Comparison of ENCODE assay signal across 21 cellular contexts in the genomic region with DNA sequence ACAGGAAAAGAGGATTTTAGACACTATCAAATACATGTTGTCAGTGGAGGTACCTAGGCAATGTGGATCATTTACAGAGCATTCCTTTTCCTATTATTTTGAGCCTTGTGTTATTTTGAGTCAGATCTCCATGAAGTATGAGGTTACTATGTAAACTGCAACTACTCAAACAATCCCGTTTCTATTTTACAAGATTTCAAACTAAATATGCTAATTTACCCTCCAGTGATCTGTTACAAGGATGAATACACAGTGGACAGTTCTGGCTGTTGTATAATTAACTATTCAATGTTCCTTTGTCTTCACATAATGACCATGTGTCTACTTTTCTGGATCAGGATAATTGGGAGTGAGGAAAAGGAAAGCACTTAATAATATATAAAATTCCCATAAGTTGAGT. TPM values are rescaled to one million over a fixed set of nuclear protein-coding genes. Genes with fewer than 3 reads are reported as not detected.
"Had no signal": no experiment of that assay in that cellular context is flagged by ENCODE, and none has a peak within 500 bp of the region (broad histone marks: within the 10 kb centered on the region; RNA-seq: fewer than 3 reads in every experiment).

No MANE protein-coding gene starts in this region.

- H3K27me3 ChIP-seq: ovary had no signal

- H3K27ac ChIP-seq: body of pancreas, gastrocnemius medialis, heart right ventricle, ovary, sigmoid colon, stomach, thoracic aorta, upper lobe of left lung had no signal

- H3K4me3 ChIP-seq: body of pancreas, gastrocnemius medialis, heart right ventricle, ovary, sigmoid colon, stomach, thoracic aorta, upper lobe of left lung had no signal

- ATAC-seq: activated CD8-positive, alpha-beta memory T cell treated with anti-CD3 and anti-CD28 coated beads, Interleukin-2, amount 10 ng/mL, durations not matched to agents 7 days and 5 days; body of pancreas; gastrocnemius medialis; heart right ventricle; naive thymus-derived CD8-positive, alpha-beta T cell; stimulated activated effector memory CD8-positive, alpha-beta T cell treated with anti-CD3 and anti-CD28 coated beads, Interleukin-12 subunit alpha, Interleukin-12 subunit beta, amount 100 ng/mL, for 72 hours had no signal

- DNase-seq: activated CD4-positive, alpha-beta memory T cell treated with anti-CD3 and anti-CD28 coated beads, Interleukin-2, amount 10 ng/mL, durations not matched to agents 7 days and 5 days; activated CD4-positive, alpha-beta T cell treated with anti-CD3 and anti-CD28 coated beads for 48 hours; activated CD4-positive, CD25-positive, alpha-beta regulatory T cell; activated CD8-positive, alpha-beta memory T cell treated with anti-CD3 and anti-CD28 coated beads, Interleukin-2, amount 10 ng/mL, durations not matched to agents 7 days and 5 days; activated naive CD4-positive, alpha-beta T cell; activated naive CD8-positive, alpha-beta T cell treated with anti-CD3 and anti-CD28 coated beads, Interleukin-2, amount 10 ng/mL, durations not matched to agents 7 days and 5 days; body of pancreas; gastrocnemius medialis; heart right ventricle; naive thymus-derived CD8-positive, alpha-beta T cell; ovary; sigmoid colon; stimulated activated CD4-positive, alpha-beta T cell treated with anti-CD3 and anti-CD28 coated beads, Interleukin-4, amount 100 ng/mL, for 24 hours; stomach; T1000; upper lobe of left lung had no signal

- H3K9me3 ChIP-seq: body of pancreas, gastrocnemius medialis, heart right ventricle, ovary, sigmoid colon, thoracic aorta, upper lobe of left lung had no signal

RNA-seq across cellular contexts. Expression of gene HOXD1, which starts 4.6 kb away (rescaled TPM):
- total RNA-seq: activated CD4-positive, alpha-beta memory T cell treated with anti-CD3 and anti-CD28 coated beads, Interleukin-2, amount 10 ng/mL, durations not matched to agents 7 days and 5 days; activated CD8-positive, alpha-beta memory T cell treated with anti-CD3 and anti-CD28 coated beads, Interleukin-2, amount 10 ng/mL, durations not matched to agents 7 days and 5 days; activated naive CD8-positive, alpha-beta T cell treated with anti-CD3 and anti-CD28 coated beads, Interleukin-2, amount 10 ng/mL, durations not matched to agents 7 days and 5 days; liver; naive thymus-derived CD8-positive, alpha-beta T cell; T-helper 1 cell treated with Interleukin-12 subunit alpha and Interleukin-12 subunit beta and Interleukin-4 antibody, amounts not matched to agents 30 ng/mL and 1 ng/mL, for 36 hours had no signal
- polyA plus RNA-seq: liver; naive thymus-derived CD8-positive, alpha-beta T cell had no signal

RNA-seq across cellular contexts. Expression of gene HOXD3, which starts 35.9 kb away (rescaled TPM):
- total RNA-seq: activated CD4-positive, alpha-beta memory T cell treated with anti-CD3 and anti-CD28 coated beads, Interleukin-2, amount 10 ng/mL, durations not matched to agents 7 days and 5 days; activated CD8-positive, alpha-beta memory T cell treated with anti-CD3 and anti-CD28 coated beads, Interleukin-2, amount 10 ng/mL, durations not matched to agents 7 days and 5 days; activated naive CD8-positive, alpha-beta T cell treated with anti-CD3 and anti-CD28 coated beads, Interleukin-2, amount 10 ng/mL, durations not matched to agents 7 days and 5 days; liver; naive thymus-derived CD8-positive, alpha-beta T cell; pulmonary artery endothelial cell; T-helper 1 cell treated with Interleukin-12 subunit alpha and Interleukin-12 subunit beta and Interleukin-4 antibody, amounts not matched to agents 30 ng/mL and 1 ng/mL, for 36 hours had no signal
- polyA plus RNA-seq: liver; naive thymus-derived CD8-positive, alpha-beta T cell had no signal

RNA-seq across cellular contexts. Expression of gene HOXD4, which starts 41.7 kb away (rescaled TPM):
- total RNA-seq: activated CD4-positive, alpha-beta memory T cell treated with anti-CD3 and anti-CD28 coated beads, Interleukin-2, amount 10 ng/mL, durations not matched to agents 7 days and 5 days; activated CD8-positive, alpha-beta memory T cell treated with anti-CD3 and anti-CD28 coated beads, Interleukin-2, amount 10 ng/mL, durations not matched to agents 7 days and 5 days; activated naive CD8-positive, alpha-beta T cell treated with anti-CD3 and anti-CD28 coated beads, Interleukin-2, amount 10 ng/mL, durations not matched to agents 7 days and 5 days; liver; naive thymus-derived CD8-positive, alpha-beta T cell; pulmonary artery endothelial cell; T-helper 1 cell treated with Interleukin-12 subunit alpha and Interleukin-12 subunit beta and Interleukin-4 antibody, amounts not matched to agents 30 ng/mL and 1 ng/mL, for 36 hours had no signal
- polyA plus RNA-seq: liver; naive thymus-derived CD8-positive, alpha-beta T cell had no signal
